ENCODE assay signal across 9 cellular contexts in the genomic region with DNA sequence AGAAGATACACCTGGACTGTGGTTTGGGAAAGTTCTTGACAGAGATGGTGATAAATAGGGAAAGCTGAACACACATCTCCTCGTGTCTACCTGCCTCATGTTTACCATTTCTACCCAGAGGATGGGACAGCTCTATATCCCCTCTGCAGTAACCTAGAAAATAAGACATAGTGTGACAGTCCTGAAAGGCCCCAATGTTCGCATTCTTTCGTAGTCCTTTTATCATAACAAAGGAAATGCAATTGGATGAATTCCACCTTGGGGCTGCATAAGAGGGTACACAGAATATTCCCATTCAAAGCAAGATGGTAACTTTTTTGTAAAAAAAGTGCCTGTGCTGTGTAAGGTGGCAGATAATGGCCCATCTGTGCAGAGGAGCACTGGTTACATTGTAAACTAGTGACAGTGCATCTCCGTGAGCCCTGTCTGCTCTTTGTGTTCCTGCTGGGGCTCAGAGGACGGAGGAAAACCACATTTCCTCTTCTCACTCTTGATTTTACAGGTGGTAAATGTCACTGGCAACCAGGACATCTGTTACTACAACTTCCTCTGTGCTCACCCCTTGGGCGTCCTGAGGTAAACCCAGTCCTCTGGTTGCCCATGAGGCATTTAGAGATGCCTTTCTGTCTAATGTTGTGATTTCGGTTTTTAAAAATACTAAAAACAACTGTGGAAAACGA.
DNase-seq lines count a peak whose midpoint lies in the region; ATAC-seq and TF ChIP-seq lines count a peak whose summit lies in the region.
"Had no signal": no experiment of that assay in that cellular context is flagged by ENCODE, and none has a peak within 500 bp of the region (broad histone marks: within the 10 kb centered on the region; RNA-seq: fewer than 3 reads in every experiment).

No MANE protein-coding gene starts in this region.

- H3K27me3 ChIP-seq in CD8-positive, alpha-beta memory T cell (ENCODE audit: insufficient read depth, low read length, poor library complexity, severe bottlenecking) = no peaks in the 10 kb centered on the region
- H3K27me3 ChIP-seq in right atrium auricular region (no peaks in the 10 kb centered on the region), mammary epithelial cell (ENCODE audit: insufficient read depth, low read length) (no peaks in the 10 kb centered on the region)

- H3K4me1 Mint-ChIP-seq in CD8-positive, alpha-beta memory T cell = peaks cover 22 to 34% (median 25%) of the 10 kb centered on the region in 3 donors
- peaks cover 23% of the 10 kb centered on the region for H3K4me1 Mint-ChIP-seq in activated T-cell treated with anti-CD3 and anti-CD28 coated beads, Interleukin-2, amount 50 U/mL, for 4 hours (ENCODE audit: low read depth)

- intact Hi-C loops in Right ventricle myocardium superior (cut with DNase I) (no loop called here), mammary epithelial cell (cut with micrococcal nuclease) (no loop called here)

- peak overlapping the region in 5 of 7 donors; percentile 30 to 69 (median 45) for H3K4me3 Mint-ChIP-seq in CD8-positive, alpha-beta memory T cell
- H3K4me3 Mint-ChIP-seq in activated T-cell treated with anti-CD3 and anti-CD28 coated beads, Interleukin-2, amount 50 U/mL, for 4 hours = no peak overlapping the region

- no peak overlapping the region for H3K9ac ChIP-seq in mammary epithelial cell (ENCODE audit: insufficient read depth, low read length)

- H3K36me3 Mint-ChIP-seq in CD8-positive, alpha-beta memory T cell = peaks cover 13 to 87% (median 30%) of the 10 kb centered on the region in 3 donors
- peaks cover 50% of the 10 kb centered on the region for H3K36me3 Mint-ChIP-seq in activated T-cell treated with anti-CD3 and anti-CD28 coated beads, Interleukin-2, amount 50 U/mL, for 4 hours (ENCODE audit: insufficient read depth)

- H2AFZ ChIP-seq in mammary epithelial cell (ENCODE audit: low read depth, low read length) = no peak overlapping the region

- no peaks in the 10 kb centered on the region for H3K9me3 ChIP-seq in CD8-positive, alpha-beta memory T cell (ENCODE audit: low read length)
- H3K9me3 ChIP-seq in right atrium auricular region (no peaks in the 10 kb centered on the region), mammary epithelial cell (replicated peaks; ENCODE audit: insufficient read depth, low read length) (no peaks in the 10 kb centered on the region)

- in situ Hi-C loops in mammary epithelial cell (cut with MboI; ENCODE audit: low sequenced_read_pairs in 2 of 2) = no loop called here

- no peak for TF ChIP-seq CTCF in right atrium auricular region (IDR thresholded peaks at IDR 0.05)
- TF ChIP-seq CTCF in mammary epithelial cell (conservative IDR thresholded peaks at IDR 0.05 in 1 of 2, IDR thresholded peaks at IDR 0.05 in 1 of 2; ENCODE audit: extremely low read depth in 1 of 2, insufficient read depth in 1 of 2, low read depth in 1 of 2, low read length in 2 of 2) = no peak

- no peak overlapping the region for H3K27ac ChIP-seq in CD8-positive, alpha-beta memory T cell (ENCODE audit: low read depth, low read length)
- H3K27ac ChIP-seq in right atrium auricular region (no peak overlapping the region), mammary epithelial cell (ENCODE audit: insufficient read depth, low read depth, low read length) (no peak overlapping the region)

- peak; percentile 3 to 55 (median 33) for DNase-seq in CD8-positive, alpha-beta memory T cell
- DNase-seq in activated T-cell treated with anti-CD3 and anti-CD28 coated beads, Interleukin-2, amount 50 U/mL, for 4 hours = no peak
- DNase-seq in stimulated activated CD8-positive, alpha-beta memory T cell treated with anti-CD3 and anti-CD28 coated beads, Interleukin-12 subunit alpha, Interleukin-12 subunit beta, amount 100 ng/mL, for 1 hour (ENCODE audit: low read depth) = peak; percentile 6
- DNase-seq in right atrium auricular region (ENCODE audit: low spot score) (no peak), Right ventricle myocardium superior (no peak), mammary epithelial cell (no peak)

- H3K4me3 ChIP-seq in CD8-positive, alpha-beta memory T cell (ENCODE audit: low read length) = no peak overlapping the region
- no peak overlapping the region for H3K4me3 ChIP-seq in right atrium auricular region
- no peak overlapping the region for H3K4me3 ChIP-seq in mammary epithelial cell (replicated peaks in 1 of 3; ENCODE audit: insufficient read depth in 1 of 3, low read depth in 2 of 3, low read length in 3 of 3)
- H3K4me3 ChIP-seq: lung had no signal

- peaks cover 45% of the 10 kb centered on the region for H3K36me3 ChIP-seq in CD8-positive, alpha-beta memory T cell (ENCODE audit: insufficient read depth, low read length)
- no peaks in the 10 kb centered on the region for H3K36me3 ChIP-seq in right atrium auricular region
- no peaks in the 10 kb centered on the region for H3K36me3 ChIP-seq in mammary epithelial cell (ENCODE audit: insufficient read depth, low read length)

- no TSS peak for BruUV-seq in mammary epithelial cell (replicated peaks; lab: Mats Ljungman, UMichigan)

- POLR2A ChIA-PET in CD8-positive, alpha-beta memory T cell (lab: Charles Lee) = no interaction called here

- 56% methylated on average over 7 of the region's 8 CpGs for WGBS in mammary epithelial cell (ENCODE audit: low coverage, missing lambda C conversion rate)

- no peaks in the 10 kb centered on the region for H3K9me3 Mint-ChIP-seq in CD8-positive, alpha-beta memory T cell
- H3K9me3 Mint-ChIP-seq in activated T-cell treated with anti-CD3 and anti-CD28 coated beads, Interleukin-2, amount 50 U/mL, for 4 hours = no peaks in the 10 kb centered on the region

- CTCF ChIA-PET in CD8-positive, alpha-beta memory T cell (lab: Charles Lee) = interaction anchor here (2.4 kb wide), 1 partner anchor 29 kb away, joined by 10 read pairs; no protein-coding TSS in a partner anchor
- CTCF ChIA-PET in mammary epithelial cell (lab: Charles Lee; ENCODE audit: low non-redundant PET) = no interaction called here

- H3K27ac Mint-ChIP-seq in CD8-positive, alpha-beta memory T cell = peak overlapping the region in 6 of 8 donors; percentile 0 to 82 (median 70)

- H3K4me1 ChIP-seq in CD8-positive, alpha-beta memory T cell (ENCODE audit: insufficient read depth, low read length) = peaks cover 20% of the 10 kb centered on the region
- no peaks in the 10 kb centered on the region for H3K4me1 ChIP-seq in right atrium auricular region
- H3K4me1 ChIP-seq in mammary epithelial cell (ENCODE audit: insufficient read depth, low read length) = no peaks in the 10 kb centered on the region

- peaks cover 0 to under 1% of the 10 kb centered on the region in 2 donors for H3K27me3 Mint-ChIP-seq in CD8-positive, alpha-beta memory T cell
- H3K27me3 Mint-ChIP-seq in activated T-cell treated with anti-CD3 and anti-CD28 coated beads, Interleukin-2, amount 50 U/mL, for 4 hours (ENCODE audit: low read depth) = no peaks in the 10 kb centered on the region

- dilution Hi-C loops in mammary epithelial cell (cut with HindIII; ENCODE audit: low sequenced_read_pairs) = no loop called here

- no peak overlapping the region for H3K4me2 ChIP-seq in mammary epithelial cell (ENCODE audit: insufficient read depth, low read depth, low read length)

- no peaks in the 10 kb centered on the region for H3K79me2 ChIP-seq in mammary epithelial cell (ENCODE audit: insufficient read depth, low read length)

- H4K20me1 ChIP-seq in mammary epithelial cell (ENCODE audit: insufficient read depth, low read length) = no peaks in the 10 kb centered on the region

- ATAC-seq in GM21367 (IDR thresholded peaks at IDR 0.05; ENCODE audit: unreplicated experiment) (peak; percentile 99), HG03521 (IDR thresholded peaks at IDR 0.05; ENCODE audit: unreplicated experiment) (peak; percentile 97), Right ventricle myocardium superior (ENCODE audit: poor library complexity) (no peak)
- ATAC-seq in activated T-cell treated with anti-CD3 and anti-CD28 coated beads, Interleukin-2, amount 50 U/mL, for 4 hours = peak; percentile 88 to 90

Comparison
In these comparisons a context has a peak if more than half of its experiments do, and no peak if none do; other contexts are left out.
1. DNase-seq: peak in CD8-positive, alpha-beta memory T cell (5 of 5) and stimulated activated CD8-positive, alpha-beta memory T cell treated with anti-CD3 and anti-CD28 coated beads, Interleukin-12 subunit alpha, Interleukin-12 subunit beta, amount 100 ng/mL, for 1 hour (single experiment); none in activated T-cell treated with anti-CD3 and anti-CD28 coated beads, Interleukin-2, amount 50 U/mL, for 4 hours (single experiment), right atrium auricular region (single experiment), Right ventricle myocardium superior (single experiment) and mammary epithelial cell (single experiment).